In the genomic region with DNA sequence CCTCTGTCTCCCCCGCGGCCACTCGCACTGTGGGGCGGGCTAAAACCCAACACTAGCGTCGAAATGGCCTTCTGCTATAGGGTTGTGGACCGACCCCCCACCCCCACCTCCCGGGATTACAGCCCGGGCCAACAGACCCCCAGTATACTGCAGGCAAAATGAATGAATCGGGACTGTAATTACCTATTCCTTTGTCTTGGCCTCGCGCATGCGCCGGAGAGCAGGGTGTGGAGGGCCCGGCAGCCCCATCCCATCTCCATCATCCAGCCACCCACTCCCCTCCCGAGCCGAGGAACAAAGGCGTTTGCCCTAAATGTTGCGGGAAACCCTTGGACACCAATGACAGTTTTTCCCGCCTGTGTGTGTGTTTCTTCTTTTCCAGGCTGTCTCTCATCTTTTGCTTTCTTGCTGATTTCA, we compare ENCODE assay signal across 1 cellular context.
TF ChIP-seq lines count a peak whose summit lies in the region.

No MANE protein-coding gene starts in this region.

TF ChIP-seq in WTC11, 78 proteins besides CTCF, POLR2A, EP300 and RAD21 (continued from another document):
- TF ChIP-seq NR1H2 (CRISPR knock-in tag; IDR thresholded peaks at IDR 0.05): no peak
- TF ChIP-seq ESRRA (CRISPR knock-in tag; IDR thresholded peaks at IDR 0.05; ENCODE audit: borderline replicate concordance): no peak
- TF ChIP-seq E2F1 (CRISPR knock-in tag; IDR thresholded peaks at IDR 0.05): no peak
- no peak for TF ChIP-seq CDX4 (CRISPR knock-in tag; IDR thresholded peaks at IDR 0.05; ENCODE audit: borderline replicate concordance)
- no peak for TF ChIP-seq TEAD4 (CRISPR knock-in tag; IDR thresholded peaks at IDR 0.05)
- no peak for TF ChIP-seq TEAD1 (CRISPR knock-in tag; IDR thresholded peaks at IDR 0.05)
- no peak for TF ChIP-seq MXD4 (CRISPR knock-in tag; IDR thresholded peaks at IDR 0.05; ENCODE audit: borderline replicate concordance)
- TF ChIP-seq ATF6 (CRISPR knock-in tag; IDR thresholded peaks at IDR 0.05): no peak
- no peak for TF ChIP-seq ATF2 (CRISPR knock-in tag; IDR thresholded peaks at IDR 0.05; ENCODE audit: borderline replicate concordance, low read depth)
- TF ChIP-seq JUN (CRISPR knock-in tag; IDR thresholded peaks at IDR 0.05): no peak
